ENCODE assay signal across 9 cellular contexts in the genomic region with DNA sequence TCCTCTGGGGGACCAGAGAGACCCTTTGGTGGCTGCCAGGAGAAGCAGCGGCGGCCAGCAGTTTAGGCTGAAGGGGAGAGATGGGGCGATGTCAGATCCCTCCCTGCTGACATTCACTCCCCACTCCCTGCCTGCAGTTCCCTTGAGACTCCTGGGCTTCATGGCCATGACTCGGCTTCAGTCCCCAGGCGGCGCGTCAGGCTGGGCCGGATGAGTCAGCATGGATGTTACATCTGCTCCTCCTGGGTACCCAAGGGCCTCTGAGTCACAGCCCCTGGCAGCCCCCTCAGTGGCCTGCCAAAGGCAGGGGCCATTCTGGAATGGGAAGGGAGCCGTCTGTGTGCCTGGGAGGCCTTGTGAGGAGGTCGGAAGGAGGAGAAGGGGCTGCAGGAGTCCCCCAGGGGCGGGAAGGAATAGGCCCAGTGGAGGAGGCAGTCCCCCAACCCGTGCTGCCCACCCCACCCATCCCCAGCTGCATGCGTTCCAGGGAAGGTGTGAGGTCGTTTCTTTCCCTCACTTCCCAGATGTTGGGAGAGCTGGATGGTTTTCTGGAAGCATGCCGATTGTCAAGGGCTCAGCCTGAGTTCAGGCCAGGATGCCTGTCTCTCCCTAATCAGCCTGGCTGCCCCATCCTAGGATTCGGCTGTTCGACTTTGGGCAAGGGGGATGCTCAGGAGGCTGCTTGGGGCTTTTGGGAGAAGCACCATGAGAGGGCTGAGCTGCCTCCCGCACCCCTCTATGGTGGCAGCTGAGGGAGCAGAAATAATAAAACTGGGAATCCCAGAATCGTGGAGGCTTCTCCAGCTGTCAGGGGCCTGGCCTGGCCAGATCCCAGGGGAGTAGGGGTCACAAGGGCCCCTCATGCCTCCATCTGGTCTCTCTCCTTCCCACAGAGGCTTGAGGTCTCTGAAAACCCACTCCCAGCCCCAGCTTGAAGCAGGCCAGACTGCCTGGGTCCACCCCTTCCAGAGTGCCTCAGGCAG. TPM values are rescaled to one million over a fixed set of nuclear protein-coding genes. Genes with fewer than 3 reads are reported as not detected.
DNase-seq lines count a peak whose midpoint lies in the region; ATAC-seq, FAIRE-seq and TF ChIP-seq lines count a peak whose summit lies in the region.
"Had no signal": no experiment of that assay in that cellular context is flagged by ENCODE, and none has a peak within 500 bp of the region (broad histone marks: within the 10 kb centered on the region; RNA-seq: fewer than 3 reads in every experiment).

No MANE protein-coding gene starts in this region.

- DNase-seq in ELR (ENCODE audit: low read depth) (peak; percentile 96), NCI-H1092 treated with DMSO at 0.1 percent for 48 hours (lab: John Stamatoyannopoulos, UW) (peak; percentile 18), bronchial epithelial cell (ENCODE audit: low read depth) (peak; percentile 73), neuronal stem cell (ENCODE audit: low spot score) (no peak), DMS79 (lab: John Stamatoyannopoulos, UW) (no peak), NCI-H2081 (lab: John Stamatoyannopoulos, UW) (no peak), middle frontal gyrus (ENCODE audit: extremely low spot score, low spot score) (no peak)

- H2BK12ac ChIP-seq in neuronal stem cell (ENCODE audit: low read length): no peak overlapping the region

- no peak overlapping the region for H3K4me2 ChIP-seq in neuronal stem cell (ENCODE audit: insufficient read depth, low read length, poor library complexity, severe bottlenecking)

- peak overlapping the region; percentile 35 for H3K18ac ChIP-seq in neuronal stem cell (ENCODE audit: low read length)

- H3K36me3 ChIP-seq in bronchial epithelial cell (ENCODE audit: control insufficient read depth, insufficient read depth, low read length) (no peaks in the 10 kb centered on the region), neuronal stem cell (replicated peaks in 1 of 2; ENCODE audit: control insufficient read depth in 2 of 2, insufficient read depth in 2 of 2, low read length in 2 of 2) (no peaks in the 10 kb centered on the region)

- peak overlapping the region; percentile 50 for H3K9ac ChIP-seq in neuronal stem cell (ENCODE audit: low read depth, low read length, poor library complexity)

- H3K27me3 ChIP-seq in bronchial epithelial cell (ENCODE audit: control insufficient read depth, insufficient read depth, low read length) (peaks cover 2% of the 10 kb centered on the region), neuronal stem cell (ENCODE audit: control insufficient read depth in 3 of 3, insufficient read depth in 3 of 3, low read depth in 1 of 3, low read length in 3 of 3) (peaks cover 0 to 22% (median 13%) of the 10 kb centered on the region in 3 experiments)

- H2BK15ac ChIP-seq in neuronal stem cell (ENCODE audit: low read length): no peak overlapping the region

- TF ChIP-seq CTCF in bronchial epithelial cell (IDR thresholded peaks at IDR 0.05; ENCODE audit: insufficient read depth, low read length, severe bottlenecking): no peak

- FAIRE-seq in bronchial epithelial cell (lab: Jason Lieb, UNC): no peak

- H3K79me1 ChIP-seq in neuronal stem cell (ENCODE audit: low read depth, low read length): no peaks in the 10 kb centered on the region

- H3K4me3 ChIP-seq in bronchial epithelial cell (ENCODE audit: low read depth, low read length): no peak overlapping the region
- H3K4me3 ChIP-seq in neuronal stem cell (ENCODE audit: low read length in 2 of 2): peak overlapping the region in 1 of 2 donors; percentile 46

- H4K91ac ChIP-seq in neuronal stem cell (ENCODE audit: low read depth, low read length, poor library complexity): no peak overlapping the region

- peaks cover 0 to 2% of the 10 kb centered on the region in 2 donors for H3K9me3 ChIP-seq in neuronal stem cell (replicated peaks in 1 of 2; ENCODE audit: control insufficient read depth in 2 of 2, insufficient read depth in 1 of 2, low read depth in 1 of 2, low read length in 2 of 2)

- H2BK5ac ChIP-seq in neuronal stem cell (ENCODE audit: low read length): no peak overlapping the region

- H3K4ac ChIP-seq in neuronal stem cell (ENCODE audit: low read length): no peak overlapping the region

- peaks cover 14 to 48% of the 10 kb centered on the region in 2 donors for H3K4me1 ChIP-seq in neuronal stem cell (ENCODE audit: control insufficient read depth in 2 of 2, insufficient read depth in 1 of 2, low read depth in 1 of 2, low read length in 2 of 2)

- no peak overlapping the region for H4K8ac ChIP-seq in neuronal stem cell (ENCODE audit: low read depth, low read length)

- H2BK120ac ChIP-seq in neuronal stem cell (ENCODE audit: low read depth, low read length): no peak overlapping the region

- peak overlapping the region; percentile 28 for H3K14ac ChIP-seq in neuronal stem cell (ENCODE audit: low read length)

- no peak for ATAC-seq in HG03196 (IDR thresholded peaks at IDR 0.05; ENCODE audit: unreplicated experiment)

- no CpG with 5 or more reads among the region's 19 CpGs for WGBS in neuronal stem cell (ENCODE audit: extremely low coverage in 2 of 2, insufficient read length in 2 of 2, insufficient replicate concordance in 1 of 2), 2 donors

- H2AFZ ChIP-seq in neuronal stem cell (ENCODE audit: low read length): peak overlapping the region; percentile 36

- no peak overlapping the region for H3K23ac ChIP-seq in neuronal stem cell (ENCODE audit: low read depth, low read length, poor library complexity)

- peak overlapping the region; percentile 30 for H2AK5ac ChIP-seq in neuronal stem cell (ENCODE audit: low read depth, low read length)

- no peak overlapping the region for H3K27ac ChIP-seq in neuronal stem cell (replicated peaks; ENCODE audit: low read length)

RNA-seq across cellular contexts. Expression of a gene that starts 9.7 kb away (rescaled TPM):
- total RNA-seq in bronchial epithelial cell: not detected in 2 replicates
- polyA plus RNA-seq in neuronal stem cell (2013, experiment 1 of 2): 0.82 TPM
- polyA plus RNA-seq in neuronal stem cell (2013, experiment 2 of 2): 0.83 TPM
- total RNA-seq: lung microvascular endothelial cell had no signal

Comparison
In these comparisons a context has a peak if more than half of its experiments do, and no peak if none do; other contexts are left out.
1. DNase-seq: peak in ELR (single experiment), NCI-H1092 treated with DMSO at 0.1 percent for 48 hours (single experiment) and bronchial epithelial cell (single experiment); none in neuronal stem cell (single experiment), DMS79 (single experiment), NCI-H2081 (0 of 2) and middle frontal gyrus (single experiment).